8 cellular contexts compared by ENCODE assay signal in genomic region chr5:134526483-134527155, GRCh38.
A peak's percentile ranks its signal among the peaks of the same experiment; 100 is the strongest.
DNase-seq lines count a peak whose midpoint lies in the region; ATAC-seq and TF ChIP-seq lines count a peak whose summit lies in the region.

No MANE protein-coding gene starts in this region.

- no peaks in the 10 kb centered on the region for H3K9me3 ChIP-seq in iPS-15b (ENCODE audit: control insufficient read depth, insufficient read depth, low read length)

- peak; percentile 38 for TF ChIP-seq CTCF in astrocyte of the spinal cord (IDR thresholded peaks at IDR 0.05; ENCODE audit: low read depth, low read length)

- H3K9ac ChIP-seq in iPS-15b (ENCODE audit: low read depth, low read length), result peak overlapping the region; percentile 87

- peaks cover 24% of the 10 kb centered on the region for H3K4me1 ChIP-seq in iPS-15b (ENCODE audit: control insufficient read depth, insufficient read depth, low read length)

- H3K4me3 ChIP-seq in astrocyte of the spinal cord (ENCODE audit: low read depth, low read length) (peak overlapping the region; percentile 71), iPS-15b (ENCODE audit: low read depth, low read length) (peak overlapping the region; percentile 93), skeletal muscle cell (ENCODE audit: low read depth, low read length) (peak overlapping the region; percentile 77)

- in situ Hi-C loops in KBM-7 (cut with MboI; ENCODE audit: low pct_unique_long_range_greater_than_20kb, low sequenced_read_pairs), result no loop called here
- in situ Hi-C loops in astrocyte of the spinal cord (cut with HindIII; ENCODE audit: low sequenced_read_pairs), result no loop called here

- ATAC-seq in GM21529 (IDR thresholded peaks at IDR 0.05; ENCODE audit: unreplicated experiment), result peak; percentile 25

- no peaks in the 10 kb centered on the region for H3K27me3 ChIP-seq in iPS-15b (ENCODE audit: control insufficient read depth, insufficient read depth, low read length)

- no peaks in the 10 kb centered on the region for H3K36me3 ChIP-seq in iPS-15b (ENCODE audit: control insufficient read depth, insufficient read depth, low read length)

- DNase-seq in DMS53 treated with DMSO at 0.1 percent for 48 hours (lab: John Stamatoyannopoulos, UW; ENCODE audit: unreplicated experiment) (peak; percentile 86), KBM-7 (peak; percentile 89), T-helper 1 cell (peak; percentile 37 to 77 (median 40)), astrocyte of the spinal cord (ENCODE audit: low read depth, low spot score) (no peak), skeletal muscle cell (ENCODE audit: low read depth) (no peak), amniotic stem cell (lab: John Stamatoyannopoulos, UW) (no peak)

Comparison
In these comparisons a context has a peak if more than half of its experiments do, and no peak if none do; other contexts are left out.
1. DNase-seq: peak in DMS53 treated with DMSO at 0.1 percent for 48 hours (single experiment), KBM-7 (single experiment) and T-helper 1 cell (5 of 5); none in astrocyte of the spinal cord (single experiment), skeletal muscle cell (single experiment) and amniotic stem cell (single experiment).
2. Peak in every context shown above with its lines, with median percentiles within 50 percentile points of each other: H3K4me3 ChIP-seq.